18 cellular contexts compared by ENCODE assay signal in genomic region chr17:67067571-67068517, GRCh38. TPM values are rescaled to one million over a fixed set of nuclear protein-coding genes. Genes with fewer than 3 reads are reported as not detected.
DNase-seq lines count a peak whose midpoint lies in the region; ATAC-seq and TF ChIP-seq lines count a peak whose summit lies in the region.
"Had no signal": no experiment of that assay in that cellular context is flagged by ENCODE, and none has a peak within 500 bp of the region (broad histone marks: within the 10 kb centered on the region; RNA-seq: fewer than 3 reads in every experiment).

No MANE protein-coding gene starts in this region.

- H3K79me2 ChIP-seq in GM23338 (replicated peaks; ENCODE audit: insufficient read depth) (no peaks in the 10 kb centered on the region), neural progenitor cell (ENCODE audit: low read depth) (no peaks in the 10 kb centered on the region)

- H3K27me3 ChIP-seq in GM23338 (ENCODE audit: insufficient read depth) (no peaks in the 10 kb centered on the region), neural progenitor cell (no peaks in the 10 kb centered on the region)
- H3K27me3 ChIP-seq: BLaER1 had no signal

- H3K4me3 Mint-ChIP-seq in activated CD4-positive, alpha-beta T cell treated with anti-CD3 and anti-CD28 coated beads, Interleukin-2, amount 10 ng/mL, durations not matched to agents 24 days and 14 days = no peak overlapping the region
- H3K4me3 Mint-ChIP-seq in GM23338 = no peak overlapping the region
- H3K4me3 Mint-ChIP-seq in WTC11 = no peak overlapping the region
- H3K4me3 Mint-ChIP-seq in neural progenitor cell = no peak overlapping the region
- H3K4me3 Mint-ChIP-seq: CD8-positive, alpha-beta T cell had no signal

- no peaks in the 10 kb centered on the region for H3K27me3 Mint-ChIP-seq in activated CD4-positive, alpha-beta T cell treated with anti-CD3 and anti-CD28 coated beads, Interleukin-2, amount 10 ng/mL, durations not matched to agents 24 days and 14 days
- peaks cover 5% of the 10 kb centered on the region for H3K27me3 Mint-ChIP-seq in GM23338 (ENCODE audit: insufficient read depth, low read depth, poor library complexity)
- no peaks in the 10 kb centered on the region for H3K27me3 Mint-ChIP-seq in WTC11 (ENCODE audit: low read depth)
- H3K27me3 Mint-ChIP-seq in neural progenitor cell (ENCODE audit: insufficient read depth, low read depth) = no peaks in the 10 kb centered on the region

- no peak overlapping the region for H3K9ac ChIP-seq in neural progenitor cell
- H3K9ac ChIP-seq: BLaER1 had no signal

- H3K27ac Mint-ChIP-seq in activated CD4-positive, alpha-beta T cell treated with anti-CD3 and anti-CD28 coated beads, Interleukin-2, amount 10 ng/mL, durations not matched to agents 24 days and 14 days = no peak overlapping the region
- H3K27ac Mint-ChIP-seq in GM23338 = no peak overlapping the region
- peak overlapping the region; percentile 16; the same call in 1 of the 2 replicates for H3K27ac Mint-ChIP-seq in WTC11
- peak overlapping the region; percentile 42 for H3K27ac Mint-ChIP-seq in neural progenitor cell
- H3K27ac Mint-ChIP-seq: CD8-positive, alpha-beta T cell had no signal

- POLR2A ChIA-PET in WTC11 (lab: Charles Lee) = no interaction called here

- H3K27ac ChIP-seq in GM23338 (ENCODE audit: low read depth) (peak overlapping the region; percentile 39; the same call in 1 of the 2 replicates), neural progenitor cell (no peak overlapping the region)
- H3K27ac ChIP-seq: BLaER1, SK-N-MC had no signal

- H2AFZ ChIP-seq in GM23338 = no peak overlapping the region
- no peak overlapping the region for H2AFZ ChIP-seq in neural progenitor cell (replicated peaks)

- H3K36me3 ChIP-seq in GM23338 (ENCODE audit: insufficient read depth) = no peaks in the 10 kb centered on the region
- no peaks in the 10 kb centered on the region for H3K36me3 ChIP-seq in neural progenitor cell

- H3F3A ChIP-seq in GM23338 (replicated peaks; ENCODE audit: low read depth) = no peaks in the 10 kb centered on the region
- peaks cover 9% of the 10 kb centered on the region for H3F3A ChIP-seq in neural progenitor cell (ENCODE audit: low read depth)

- ATAC-seq in GM23338 (no peak), WTC11 (no peak)
- ATAC-seq: CD8-positive, alpha-beta T cell had no signal

- peak; percentile 32 for DNase-seq in activated CD4-positive, alpha-beta T cell treated with anti-CD3 and anti-CD28 coated beads, Interleukin-2, amount 10 ng/mL, durations not matched to agents 24 days and 14 days
- no peak for DNase-seq in activated CD4-positive, alpha-beta T cell treated with anti-CD3 and anti-CD28 coated beads, Interleukin-2, amount 50 U/mL, for 1 hour
- DNase-seq in GM23338 (ENCODE audit: low spot score) = no peak
- no peak for DNase-seq in WTC11 (ENCODE audit: low spot score)
- DNase-seq in neural progenitor cell (ENCODE audit: low spot score) = no peak
- DNase-seq in globus pallidus (ENCODE audit: low spot score) = no peak
- DNase-seq in DMS53 (lab: John Stamatoyannopoulos, UW) = no peak
- DNase-seq: GOT3; KG1; NCI-H187 treated with DMSO at 0.1 percent for 48 hours; NCI-H345; NCI-H526 treated with DMSO at 0.1 percent for 48 hours; NK-92 treated with Interleukin-12 subunit alpha and Interleukin-12 subunit beta, amount 100 ng/mL, for 24 hours; SHP77 had no signal

- intact Hi-C loops in activated CD4-positive, alpha-beta T cell treated with anti-CD3 and anti-CD28 coated beads, Interleukin-2, amount 10 ng/mL, durations not matched to agents 24 days and 14 days (cut with micrococcal nuclease) = no loop called here

- H3K9me2 ChIP-seq in GM23338 (ENCODE audit: insufficient read depth) = no peaks in the 10 kb centered on the region

- CTCF ChIA-PET in WTC11 (lab: Charles Lee) = interaction anchor here (0.5 to 2.1 kb wide), 4 partner anchors 51 to 1548 kb away, joined by 3 to 7 read pairs (median 3); no protein-coding TSS in a partner anchor

- no peak overlapping the region for H3K4me3 ChIP-seq in GM23338
- no peak overlapping the region for H3K4me3 ChIP-seq in neural progenitor cell
- H3K4me3 ChIP-seq: BLaER1, SK-N-MC had no signal

- H3K4me1 Mint-ChIP-seq in activated CD4-positive, alpha-beta T cell treated with anti-CD3 and anti-CD28 coated beads, Interleukin-2, amount 10 ng/mL, durations not matched to agents 24 days and 14 days = no peaks in the 10 kb centered on the region
- no peaks in the 10 kb centered on the region for H3K4me1 Mint-ChIP-seq in GM23338
- H3K4me1 Mint-ChIP-seq in WTC11 = peaks cover 9% of the 10 kb centered on the region
- H3K4me1 Mint-ChIP-seq in neural progenitor cell = peaks cover 25% of the 10 kb centered on the region

- peaks cover 1% of the 10 kb centered on the region for H3K36me3 Mint-ChIP-seq in activated CD4-positive, alpha-beta T cell treated with anti-CD3 and anti-CD28 coated beads, Interleukin-2, amount 10 ng/mL, durations not matched to agents 24 days and 14 days (ENCODE audit: low read depth)
- H3K36me3 Mint-ChIP-seq in GM23338 (ENCODE audit: low read depth) = no peaks in the 10 kb centered on the region
- H3K36me3 Mint-ChIP-seq in WTC11 = no peaks in the 10 kb centered on the region
- H3K36me3 Mint-ChIP-seq in neural progenitor cell = no peaks in the 10 kb centered on the region

- no peak overlapping the region for H3K4me2 ChIP-seq in GM23338
- H3K4me2 ChIP-seq in neural progenitor cell = peak overlapping the region; percentile 10
- H3K4me2 ChIP-seq: BLaER1 had no signal

- no peaks in the 10 kb centered on the region for H3K9me3 Mint-ChIP-seq in activated CD4-positive, alpha-beta T cell treated with anti-CD3 and anti-CD28 coated beads, Interleukin-2, amount 10 ng/mL, durations not matched to agents 24 days and 14 days
- peaks cover 6% of the 10 kb centered on the region; the same call in 2 of the 3 replicates for H3K9me3 Mint-ChIP-seq in GM23338
- H3K9me3 Mint-ChIP-seq in WTC11 = peaks cover 5% of the 10 kb centered on the region
- H3K9me3 Mint-ChIP-seq in neural progenitor cell = no peaks in the 10 kb centered on the region
- H3K9me3 Mint-ChIP-seq: CD8-positive, alpha-beta T cell had no signal

- H4K20me1 ChIP-seq in GM23338 (replicated peaks; ENCODE audit: insufficient read depth) = no peaks in the 10 kb centered on the region
- H4K20me1 ChIP-seq in neural progenitor cell (ENCODE audit: low read depth) = no peaks in the 10 kb centered on the region
- H4K20me1 ChIP-seq: BLaER1 had no signal

- no peak for TF ChIP-seq CTCF in GM23338 (conservative IDR thresholded peaks at IDR 0.05; ENCODE audit: low read depth in 2 of 2)
- TF ChIP-seq CTCF in WTC11 (IDR thresholded peaks at IDR 0.05) = no peak
- TF ChIP-seq CTCF in neural progenitor cell (IDR thresholded peaks at IDR 0.05) = no peak

- H3K9me3 ChIP-seq in neural progenitor cell (ENCODE audit: low read depth) = no peaks in the 10 kb centered on the region
- H3K9me3 ChIP-seq: BLaER1 had no signal

- H3K4me1 ChIP-seq in GM23338 (ENCODE audit: insufficient read depth) (no peaks in the 10 kb centered on the region), neural progenitor cell (peaks cover 24% of the 10 kb centered on the region)
- H3K4me1 ChIP-seq: BLaER1 had no signal

TF ChIP-seq in GM23338, 12 proteins besides CTCF, POLR2A, EP300 and RAD21 (continues in another document):
- TF ChIP-seq, protein P1, sequence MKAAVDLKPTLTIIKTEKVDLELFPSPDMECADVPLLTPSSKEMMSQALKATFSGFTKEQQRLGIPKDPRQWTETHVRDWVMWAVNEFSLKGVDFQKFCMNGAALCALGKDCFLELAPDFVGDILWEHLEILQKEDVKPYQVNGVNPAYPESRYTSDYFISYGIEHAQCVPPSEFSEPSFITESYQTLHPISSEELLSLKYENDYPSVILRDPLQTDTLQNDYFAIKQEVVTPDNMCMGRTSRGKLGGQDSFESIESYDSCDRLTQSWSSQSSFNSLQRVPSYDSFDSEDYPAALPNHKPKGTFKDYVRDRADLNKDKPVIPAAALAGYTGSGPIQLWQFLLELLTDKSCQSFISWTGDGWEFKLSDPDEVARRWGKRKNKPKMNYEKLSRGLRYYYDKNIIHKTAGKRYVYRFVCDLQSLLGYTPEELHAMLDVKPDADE (IDR thresholded peaks at IDR 0.05) = no peak
- TF ChIP-seq EZH2 (IDR thresholded peaks at IDR 0.05; ENCODE audit: low read depth, unreplicated experiment) (no peak), CREB1 (CRISPR knock-in tag; IDR thresholded peaks at IDR 0.05; ENCODE audit: low read depth) (no peak)

TF ChIP-seq in WTC11, 78 proteins besides CTCF, POLR2A, EP300 and RAD21 (continues in another document):
- TF ChIP-seq ZNF671 (CRISPR knock-in tag; IDR thresholded peaks at IDR 0.05) = no peak
- no peak for TF ChIP-seq SMAD3 (CRISPR knock-in tag; IDR thresholded peaks at IDR 0.05; ENCODE audit: borderline replicate concordance)
- TF ChIP-seq ATF6 (CRISPR knock-in tag; IDR thresholded peaks at IDR 0.05) = no peak
- no peak for TF ChIP-seq USF1 (CRISPR knock-in tag; IDR thresholded peaks at IDR 0.05)
- TF ChIP-seq ZNF423 (CRISPR knock-in tag; IDR thresholded peaks at IDR 0.05) = no peak
- no peak for TF ChIP-seq EMX1 (CRISPR knock-in tag; IDR thresholded peaks at IDR 0.05)
- no peak for TF ChIP-seq NR1H2 (CRISPR knock-in tag; IDR thresholded peaks at IDR 0.05)

RNA-seq across cellular contexts. Expression of gene CACNG1, which starts 23.5 kb away (rescaled TPM):
- total RNA-seq in activated CD4-positive, alpha-beta T cell treated with anti-CD3 and anti-CD28 coated beads, Interleukin-2, amount 10 ng/mL, durations not matched to agents 24 days and 14 days = not detected in 2 replicates
- not detected in 2 replicates for total RNA-seq in GM23338 (2014; rRNA removed; shearing (Covaris generic))
- polyA plus RNA-seq in GM23338 (2016; fragmentation: Nextera tagmentation; extraction: Ambion mirVana) = not detected in 2 replicates
- total RNA-seq in WTC11 (2021) (not detected in 3 replicates), neural progenitor cell (ENCODE audit: low replicate concordance) (not detected in 2 replicates)
- total RNA-seq: CD8-positive, alpha-beta T cell; RPMI7951 had no signal

Comparison
In these comparisons a context has a peak if more than half of its experiments do, and no peak if none do; other contexts are left out.
1. H3K27ac Mint-ChIP-seq: peak in WTC11 (single experiment) and neural progenitor cell (single experiment); none in activated CD4-positive, alpha-beta T cell treated with anti-CD3 and anti-CD28 coated beads, Interleukin-2, amount 10 ng/mL, durations not matched to agents 24 days and 14 days (single experiment) and GM23338 (single experiment).